In the genomic region with DNA sequence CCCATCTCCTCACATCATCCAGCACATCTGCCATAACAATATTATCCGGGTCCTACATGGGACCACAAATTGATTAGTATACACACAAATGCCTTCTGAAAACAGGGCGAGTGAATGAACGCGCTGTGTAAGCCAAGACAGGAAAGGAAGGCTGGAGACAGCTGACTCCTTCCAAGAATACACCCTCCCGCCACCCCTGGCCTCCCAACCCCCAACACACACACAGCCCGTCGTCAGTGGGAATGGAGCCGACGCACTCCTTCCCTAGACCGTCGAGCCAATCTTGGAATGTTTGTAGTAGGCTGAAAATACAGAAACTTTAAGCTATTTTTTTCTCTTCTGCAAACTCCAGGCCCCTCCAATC, we compare ENCODE assay signal across 8 cellular contexts. TPM values are rescaled to one million over a fixed set of nuclear protein-coding genes. Genes with fewer than 3 reads are reported as not detected.
A peak's percentile ranks its signal among the peaks of the same experiment; 100 is the strongest.
DNase-seq lines count a peak whose midpoint lies in the region; TF ChIP-seq lines count a peak whose summit lies in the region.

No MANE protein-coding gene starts in this region.

- peak; percentile 0 for DNase-seq in stimulated activated CD8-positive, alpha-beta memory T cell treated with anti-CD3 and anti-CD28 coated beads, Interleukin-15, amount 100 ng/mL, for 24 hours (ENCODE audit: low read depth)
- no peak for DNase-seq in stimulated activated CD8-positive, alpha-beta memory T cell treated with anti-CD3 and anti-CD28 coated beads, Interleukin-4, amount 100 ng/mL, for 48 hours
- DNase-seq in nephron progenitor cell (no peak), NCI-H1048 (lab: John Stamatoyannopoulos, UW) (no peak), DMS53 treated with DMSO at 0.1 percent for 48 hours (lab: John Stamatoyannopoulos, UW; ENCODE audit: unreplicated experiment) (no peak)
- DNase-seq in stimulated activated CD4-positive, alpha-beta T cell treated with anti-CD3 and anti-CD28 coated beads, Interleukin-12 subunit alpha, Interleukin-12 subunit beta, amount 100 ng/mL, for 4 hours: no peak

- H3K4me1 ChIP-seq in endocrine pancreas (ENCODE audit: control insufficient read depth, insufficient read depth, low read length): peaks cover 4% of the 10 kb centered on the region

- no peaks in the 10 kb centered on the region for H3K27me3 ChIP-seq in endocrine pancreas (ENCODE audit: control insufficient read depth, insufficient read depth, low read length)

- H3K4me3 ChIP-seq in endocrine pancreas (ENCODE audit: control insufficient read depth, insufficient read depth, low read length): peak overlapping the region; percentile 76

- peak overlapping the region; percentile 84 for H3K9ac ChIP-seq in endocrine pancreas (ENCODE audit: control insufficient read depth, insufficient read depth, low read length)

- H3K9me3 ChIP-seq in endocrine pancreas (ENCODE audit: control insufficient read depth, low read length): no peaks in the 10 kb centered on the region

- H3K27me3 Mint-ChIP-seq in IgD-negative memory B cell (no peaks in the 10 kb centered on the region), nephron progenitor cell (ENCODE audit: low read depth, poor library complexity) (peaks cover 6% of the 10 kb centered on the region)

- no peak for TF ChIP-seq CTCF in nephron progenitor cell (IDR thresholded peaks at IDR 0.05)

- H3K9me3 Mint-ChIP-seq in IgD-negative memory B cell: no peaks in the 10 kb centered on the region
- H3K9me3 Mint-ChIP-seq in nephron progenitor cell: peaks cover 42% of the 10 kb centered on the region

- H3K36me3 ChIP-seq in endocrine pancreas (ENCODE audit: control insufficient read depth, insufficient read depth, low read length): no peaks in the 10 kb centered on the region

- H3K36me3 Mint-ChIP-seq in IgD-negative memory B cell: no peaks in the 10 kb centered on the region
- no peaks in the 10 kb centered on the region for H3K36me3 Mint-ChIP-seq in nephron progenitor cell (ENCODE audit: low read depth)

- H3K4me1 Mint-ChIP-seq in IgD-negative memory B cell (peaks cover 6 to 9% (median 7%) of the 10 kb centered on the region in 3 donors), nephron progenitor cell (no peaks in the 10 kb centered on the region)

- peak overlapping the region; percentile 88 to 90 (median 89) for H3K27ac Mint-ChIP-seq in IgD-negative memory B cell
- no peak overlapping the region for H3K27ac Mint-ChIP-seq in nephron progenitor cell

- H3K4me3 Mint-ChIP-seq in IgD-negative memory B cell: peak overlapping the region; percentile 91 to 95 (median 95)
- H3K4me3 Mint-ChIP-seq in nephron progenitor cell: peak overlapping the region; percentile 92

RNA-seq across cellular contexts. Expression of a gene that starts 0.3 kb away (rescaled TPM):
- polyA plus RNA-seq in IgD-negative memory B cell: 18.2 TPM

RNA-seq across cellular contexts. Expression of a gene that starts 38.0 kb away (rescaled TPM):
- polyA plus RNA-seq in IgD-negative memory B cell: 0.45 TPM
